In genomic region chr6:158377866-158378265, GRCh38 we compare ENCODE assay signal across 11 cellular contexts.
DNase-seq lines count a peak whose midpoint lies in the region; ATAC-seq and TF ChIP-seq lines count a peak whose summit lies in the region.
"Had no signal": no experiment of that assay in that cellular context is flagged by ENCODE, and none has a peak within 500 bp of the region (broad histone marks: within the 10 kb centered on the region; RNA-seq: fewer than 3 reads in every experiment).

No MANE protein-coding gene starts in this region.

- H4K8ac ChIP-seq in mesendoderm (ENCODE audit: low read depth, low read length): no peak overlapping the region

- H3K18ac ChIP-seq in mesendoderm (ENCODE audit: low read length): no peak overlapping the region

- no peak overlapping the region for H2BK15ac ChIP-seq in mesendoderm (replicated peaks; ENCODE audit: low read depth)

- intact Hi-C loops in left cardiac atrium (cut with DNase I): no loop called here
- intact Hi-C loops in cardiac septum (cut with DNase I): no loop called here
- intact Hi-C loops in colonic mucosa (cut with DNase I): no loop called here

- no peak overlapping the region for H2AK5ac ChIP-seq in mesendoderm (ENCODE audit: low read length)

- H3K4me1 Mint-ChIP-seq in stimulated activated memory B cell treated with anti-CD40 and anti-IgM and Interleukin-4, amounts not matched to agents 10 μg/mL and 1 μg/mL and 100 μg/mL, for 72 hours: peaks cover 57% of the 10 kb centered on the region

- H3K56ac ChIP-seq in mesendoderm (ENCODE audit: low read length): no peak overlapping the region

- no peak overlapping the region for H3K27ac ChIP-seq in colonic mucosa
- H3K27ac ChIP-seq in mesendoderm (ENCODE audit: low read depth, low read length): no peak overlapping the region

- H3K4ac ChIP-seq in mesendoderm (ENCODE audit: low read depth, low read length): no peak overlapping the region

- WGBS in mesendoderm (ENCODE audit: extremely low coverage, insufficient coverage, low lambda C conversion rate): no CpG with 5 or more reads among the region's 4 CpGs

- no peak overlapping the region for H3K4me3 ChIP-seq in colonic mucosa
- no peak overlapping the region for H3K4me3 ChIP-seq in mesendoderm (ENCODE audit: low read length)

- H2BK5ac ChIP-seq in mesendoderm (ENCODE audit: low read length): no peak overlapping the region

- H4K5ac ChIP-seq in mesendoderm (ENCODE audit: low read length): no peak overlapping the region

- H3K27me3 Mint-ChIP-seq in stimulated activated memory B cell treated with anti-CD40 and anti-IgM and Interleukin-4, amounts not matched to agents 10 μg/mL and 1 μg/mL and 100 μg/mL, for 72 hours: no peaks in the 10 kb centered on the region
- H3K27me3 Mint-ChIP-seq: activated T-cell treated with anti-CD3 and anti-CD28 coated beads, Interleukin-2, amount 50 U/mL, for 24 hours had no signal

- H3K4me3 Mint-ChIP-seq in stimulated activated memory B cell treated with anti-CD40 and anti-IgM and Interleukin-4, amounts not matched to agents 10 μg/mL and 1 μg/mL and 100 μg/mL, for 72 hours: no peak overlapping the region
- H3K4me3 Mint-ChIP-seq: activated T-cell treated with anti-CD3 and anti-CD28 coated beads, Interleukin-2, amount 50 U/mL, for 24 hours had no signal

- no peak for DNase-seq in left cardiac atrium
- no peak for DNase-seq in cardiac septum (ENCODE audit: low spot score)
- DNase-seq in colonic mucosa: peak; percentile 18
- DNase-seq in mesendoderm: peak; percentile 23
- no peak for DNase-seq in stimulated activated CD4-positive, alpha-beta T cell treated with anti-CD3 and anti-CD28 coated beads, Interleukin-4, amount 100 ng/mL, for 1 hour
- DNase-seq in mesenteric fat pad (ENCODE audit: low spot score): no peak
- DNase-seq: activated T-cell treated with anti-CD3 and anti-CD28 coated beads, Interleukin-2, amount 50 U/mL, for 24 hours; Kasumi-1; stimulated activated CD8-positive, alpha-beta memory T cell treated with anti-CD3 and anti-CD28 coated beads, Interleukin-4, amount 100 ng/mL, for 48 hours had no signal

- H3K4me2 ChIP-seq in mesendoderm (ENCODE audit: low read length): no peak overlapping the region

- H3K79me1 ChIP-seq in mesendoderm (ENCODE audit: low read length): peaks cover 6% of the 10 kb centered on the region

- H3K36me3 ChIP-seq in colonic mucosa: no peaks in the 10 kb centered on the region
- H3K36me3 ChIP-seq in mesendoderm (ENCODE audit: control insufficient read depth, insufficient read depth, low read length): no peaks in the 10 kb centered on the region

- peak; percentile 51 to 57 for ATAC-seq in left cardiac atrium
- ATAC-seq in HG03354 (IDR thresholded peaks at IDR 0.05; ENCODE audit: poor library complexity, severe bottlenecking, unreplicated experiment): no peak
- no peak for ATAC-seq in stimulated activated memory B cell treated with anti-CD40 and anti-IgM and Interleukin-4, amounts not matched to agents 10 μg/mL and 1 μg/mL and 100 μg/mL, for 72 hours

- no peak overlapping the region for H3K23ac ChIP-seq in mesendoderm (ENCODE audit: low read length)

- no peak overlapping the region for H3K27ac Mint-ChIP-seq in stimulated activated memory B cell treated with anti-CD40 and anti-IgM and Interleukin-4, amounts not matched to agents 10 μg/mL and 1 μg/mL and 100 μg/mL, for 72 hours
- H3K27ac Mint-ChIP-seq: activated T-cell treated with anti-CD3 and anti-CD28 coated beads, Interleukin-2, amount 50 U/mL, for 24 hours had no signal

- H3K36me3 Mint-ChIP-seq in stimulated activated memory B cell treated with anti-CD40 and anti-IgM and Interleukin-4, amounts not matched to agents 10 μg/mL and 1 μg/mL and 100 μg/mL, for 72 hours: peaks cover 18% of the 10 kb centered on the region

- no peaks in the 10 kb centered on the region for H3K4me1 ChIP-seq in colonic mucosa
- no peaks in the 10 kb centered on the region for H3K4me1 ChIP-seq in mesendoderm (ENCODE audit: control insufficient read depth, low read depth, low read length)

- no peaks in the 10 kb centered on the region for H3K27me3 ChIP-seq in colonic mucosa
- H3K27me3 ChIP-seq in mesendoderm (ENCODE audit: insufficient read depth, low read length, poor library complexity): no peaks in the 10 kb centered on the region

- no peaks in the 10 kb centered on the region for H3K79me2 ChIP-seq in mesendoderm (ENCODE audit: control insufficient read depth, insufficient read depth, low read length)

- no peak overlapping the region for H3K9ac ChIP-seq in colonic mucosa (ENCODE audit: low read depth in 2 of 2, low read length in 2 of 2)
- H3K9ac ChIP-seq in mesendoderm (ENCODE audit: low read length): no peak overlapping the region

- H3K9me3 Mint-ChIP-seq in stimulated activated memory B cell treated with anti-CD40 and anti-IgM and Interleukin-4, amounts not matched to agents 10 μg/mL and 1 μg/mL and 100 μg/mL, for 72 hours: no peaks in the 10 kb centered on the region
- H3K9me3 Mint-ChIP-seq: activated T-cell treated with anti-CD3 and anti-CD28 coated beads, Interleukin-2, amount 50 U/mL, for 24 hours had no signal

- H2BK120ac ChIP-seq in mesendoderm (ENCODE audit: low read depth, low read length): no peak overlapping the region

- H3K9me3 ChIP-seq in colonic mucosa: no peaks in the 10 kb centered on the region

- no peak for TF ChIP-seq CTCF in colonic mucosa (IDR thresholded peaks at IDR 0.05)

Comparison
In these comparisons a context has a peak if more than half of its experiments do, and no peak if none do; other contexts are left out.
1. ATAC-seq: peak in left cardiac atrium (2 of 2); none in HG03354 (single experiment) and stimulated activated memory B cell treated with anti-CD40 and anti-IgM and Interleukin-4, amounts not matched to agents 10 μg/mL and 1 μg/mL and 100 μg/mL, for 72 hours (single experiment).
2. DNase-seq: peak in colonic mucosa (single experiment) and mesendoderm (single experiment); none in left cardiac atrium (single experiment), cardiac septum (single experiment), stimulated activated CD4-positive, alpha-beta T cell treated with anti-CD3 and anti-CD28 coated beads, Interleukin-4, amount 100 ng/mL, for 1 hour (single experiment) and mesenteric fat pad (single experiment).